Comparison of ENCODE assay signal across 9 cellular contexts in genomic region chr1:43238104-43238503, GRCh38. TPM values are rescaled to one million over a fixed set of nuclear protein-coding genes. Genes with fewer than 3 reads are reported as not detected.
DNase-seq lines count a peak whose midpoint lies in the region; ATAC-seq and TF ChIP-seq lines count a peak whose summit lies in the region.
"Had no signal": no experiment of that assay in that cellular context is flagged by ENCODE, and none has a peak within 500 bp of the region (broad histone marks: within the 10 kb centered on the region; RNA-seq: fewer than 3 reads in every experiment).

No MANE protein-coding gene starts in this region.

- H3K4me1 ChIP-seq in Karpas-422 (ENCODE audit: low read length) (peaks cover 23% of the 10 kb centered on the region), liver (ENCODE audit: control insufficient read depth in 4 of 4, insufficient read depth in 4 of 4, low read length in 3 of 4) (peaks cover 17 to 94% (median 85%) of the 10 kb centered on the region in 4 donors), suprapubic skin (peaks cover 18% of the 10 kb centered on the region)

- ATAC-seq in HG03439 (IDR thresholded peaks at IDR 0.05; ENCODE audit: unreplicated experiment) = no peak

- DNase-seq in DMS 273 (lab: John Stamatoyannopoulos, UW; ENCODE audit: unreplicated experiment) (peak; percentile 83), DMS 273 treated with DMSO at 0.1 percent for 48 hours (lab: John Stamatoyannopoulos, UW) (no peak), Karpas-422 (peak; percentile 84), SHP77 treated with DMSO at 0.1 percent for 48 hours (lab: John Stamatoyannopoulos, UW) (peak; percentile 41), dedifferentiated amniotic fluid mesenchymal stem cell (ENCODE audit: extremely low spot score) (peak; percentile 63), suprapubic skin (ENCODE audit: low spot score in 2 of 2) (no peak)

- H2AFZ ChIP-seq in Karpas-422 (ENCODE audit: low read length) = no peak overlapping the region

- H3K36me3 ChIP-seq in Karpas-422 (ENCODE audit: insufficient read depth, low read length) (no peaks in the 10 kb centered on the region), liver (ENCODE audit: control insufficient read depth in 4 of 4, insufficient read depth in 3 of 4, low read depth in 1 of 4, low read length in 3 of 4) (no peaks in the 10 kb centered on the region), suprapubic skin (no peaks in the 10 kb centered on the region)
- H3K36me3 ChIP-seq: thoracic aorta had no signal

- no peaks in the 10 kb centered on the region for H4K20me1 ChIP-seq in Karpas-422 (ENCODE audit: insufficient read depth, low read depth, low read length)

- H3K9me3 ChIP-seq in Karpas-422 (ENCODE audit: low read length) = no peaks in the 10 kb centered on the region
- H3K9me3 ChIP-seq in liver (ENCODE audit: control insufficient read depth in 4 of 4, low read length in 3 of 4) = no peaks in the 10 kb centered on the region
- H3K9me3 ChIP-seq in suprapubic skin = no peaks in the 10 kb centered on the region
- H3K9me3 ChIP-seq: thoracic aorta had no signal

- TF ChIP-seq EP300 in suprapubic skin (IDR thresholded peaks at IDR 0.05) = no peak

- peak overlapping the region; percentile 65 for H3K4me2 ChIP-seq in Karpas-422 (ENCODE audit: low read depth, low read length, poor library complexity, severe bottlenecking)

- TF ChIP-seq CTCF in liver (IDR thresholded peaks at IDR 0.05; ENCODE audit: low read depth, low read length, missing input control) (peak; percentile 84), suprapubic skin (IDR thresholded peaks at IDR 0.05) (peak; percentile 9 to 51)

- no peak for TF ChIP-seq POLR2A in suprapubic skin (IDR thresholded peaks at IDR 0.05)

- H3K4me3 ChIP-seq in Karpas-422 (ENCODE audit: low read length) (no peak overlapping the region), liver (ENCODE audit: low read depth in 1 of 3, low read length in 3 of 3) (no peak overlapping the region), suprapubic skin (no peak overlapping the region)
- H3K4me3 ChIP-seq: thoracic aorta had no signal

- no peaks in the 10 kb centered on the region for H3K79me2 ChIP-seq in Karpas-422 (ENCODE audit: low read length)

- H3K27me3 ChIP-seq in Karpas-422 (ENCODE audit: low read length) (no peaks in the 10 kb centered on the region), liver (ENCODE audit: control insufficient read depth in 4 of 4, insufficient read depth in 4 of 4, low read length in 3 of 4) (no peaks in the 10 kb centered on the region), suprapubic skin (no peaks in the 10 kb centered on the region)

- H3K27ac ChIP-seq in Karpas-422 (ENCODE audit: low read length) (no peak overlapping the region), liver (ENCODE audit: low read depth in 1 of 2, low read length in 2 of 2) (no peak overlapping the region), suprapubic skin (no peak overlapping the region)
- H3K27ac ChIP-seq: thoracic aorta had no signal

- WGBS in liver = 2% methylated on average over 4 of the region's 4 CpGs
- 6% methylated on average over 4 of the region's 4 CpGs for WGBS in suprapubic skin

- H3K9me2 ChIP-seq in Karpas-422 (replicated peaks; ENCODE audit: insufficient read depth, low read length) = no peaks in the 10 kb centered on the region

- TF ChIP-seq RAD21 in liver (IDR thresholded peaks at IDR 0.05) = peak; percentile 98 to 99

- H3K9ac ChIP-seq in Karpas-422 (ENCODE audit: low read length) (no peak overlapping the region), liver (ENCODE audit: low read depth in 1 of 2, low read length in 2 of 2) (no peak overlapping the region)

TF ChIP-seq in liver, 16 proteins besides CTCF, POLR2A, EP300 and RAD21:
- TF ChIP-seq SP1 (IDR thresholded peaks at IDR 0.05) = peak; percentile 63
- TF ChIP-seq FOXA2 (IDR thresholded peaks at IDR 0.05) = no peak
- no peak for TF ChIP-seq REST (IDR thresholded peaks at IDR 0.05)
- peak; percentile 81 to 92 for TF ChIP-seq RXRA (IDR thresholded peaks at IDR 0.05)
- TF ChIP-seq NR2F2 (IDR thresholded peaks at IDR 0.05) = peak; percentile 98
- TF ChIP-seq ATF3 (IDR thresholded peaks at IDR 0.05) = peak; percentile 24
- TF ChIP-seq GABPA (IDR thresholded peaks at IDR 0.05 in 1 of 2, conservative IDR thresholded peaks at IDR 0.05 in 1 of 2) = peak in 1 of 2 donors; percentile 58
- TF ChIP-seq JUND (IDR thresholded peaks at IDR 0.05) = peak; percentile 24 to 42
- peak; percentile 83 for TF ChIP-seq HNF4G (IDR thresholded peaks at IDR 0.05)
- peak; percentile 93 to 97 for TF ChIP-seq HNF4A (conservative IDR thresholded peaks at IDR 0.05)

RNA-seq across cellular contexts. Expression of gene TMEM125, which starts 31.7 kb away (rescaled TPM):
- total RNA-seq in Karpas-422 (2014; rRNA removed; shearing (Covaris generic); ENCODE audit: low replicate concordance) = not detected in 2 replicates
- total RNA-seq in liver (1 to 10 TPM in 1 of 2 donors, under 1 TPM in 1; 0.61 to 1.0 TPM), suprapubic skin (10 to 100 TPM in 2 of 4 donors, 1 to 10 TPM in 2; 5.7 to 27.1 (median 14.8) TPM)
- under 1 TPM; 0.21 to 0.76 TPM for polyA plus RNA-seq in liver

RNA-seq across cellular contexts. Expression of gene C1orf210, which starts 47.3 kb away (rescaled TPM):
- total RNA-seq in Karpas-422 (2014; rRNA removed; shearing (Covaris generic); ENCODE audit: low replicate concordance) = not detected in 2 replicates
- total RNA-seq in liver (1 to 10 TPM in 1 of 2 donors, under 1 TPM in 1; 0.75 to 5.0 TPM), suprapubic skin (10 to 100 TPM in 3 of 4 donors, 1 to 10 TPM in 1; 4.3 to 20.9 (median 16.0) TPM)
- 1 to 10 TPM in 1 of 2 donors, under 1 TPM in 1; 0.80 to 1.7 TPM for polyA plus RNA-seq in liver
- total RNA-seq: thoracic aorta had no signal

Comparison
In these comparisons a context has a peak if more than half of its experiments do, and no peak if none do; other contexts are left out.
1. DNase-seq: peak in DMS 273 (single experiment), Karpas-422 (single experiment), SHP77 treated with DMSO at 0.1 percent for 48 hours (single experiment) and dedifferentiated amniotic fluid mesenchymal stem cell (single experiment); none in DMS 273 treated with DMSO at 0.1 percent for 48 hours (single experiment) and suprapubic skin (0 of 2).